1 cellular context compared by ENCODE assay signal in genomic region chr7:76269895-76270294, GRCh38.
TF ChIP-seq lines count a peak whose summit lies in the region.

No MANE protein-coding gene starts in this region.

TF ChIP-seq in WTC11, 78 proteins besides CTCF, POLR2A, EP300 and RAD21 (continued from another document):
- TF ChIP-seq ERG (CRISPR knock-in tag; IDR thresholded peaks at IDR 0.05) (no peak), ZBTB21 (CRISPR knock-in tag; IDR thresholded peaks at IDR 0.05; ENCODE audit: borderline replicate concordance) (no peak)
